8 cellular contexts compared by ENCODE assay signal in the genomic region with DNA sequence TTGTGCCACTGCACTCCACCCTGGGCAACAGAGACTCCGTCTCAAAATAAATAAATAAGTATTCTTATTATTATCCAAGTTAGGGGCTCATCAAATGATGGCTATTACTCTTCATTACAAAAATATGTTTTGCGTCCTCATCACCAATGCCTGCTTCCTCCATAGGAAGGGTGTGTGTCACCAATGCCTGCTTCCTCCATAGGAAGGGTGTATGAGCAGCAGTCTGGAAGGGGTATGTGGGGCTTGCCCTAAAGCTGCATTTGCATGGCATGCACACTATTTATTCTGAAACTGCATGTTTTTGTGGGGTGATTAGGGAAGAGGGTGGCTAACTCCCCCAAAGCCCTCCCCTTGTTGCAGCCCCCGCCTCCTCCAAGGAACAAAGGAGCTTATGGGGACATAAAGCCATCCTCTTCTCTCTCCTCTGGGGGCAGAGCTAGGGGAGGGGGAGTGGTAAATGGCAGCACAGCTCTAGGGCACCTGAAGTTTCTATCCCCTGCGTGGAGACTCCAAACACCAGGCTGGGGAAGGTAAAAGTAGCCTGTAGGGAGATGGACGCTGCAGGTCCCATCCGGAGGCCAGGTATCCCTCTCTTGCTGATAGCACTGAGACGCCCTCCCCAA. TPM values are rescaled to one million over a fixed set of nuclear protein-coding genes. Genes with fewer than 3 reads are reported as not detected.
DNase-seq lines count a peak whose midpoint lies in the region; ATAC-seq and TF ChIP-seq lines count a peak whose summit lies in the region.

No MANE protein-coding gene starts in this region.

- H3K4me3 ChIP-seq in hepatocyte, result peak overlapping the region; percentile 90

- H3K27ac Mint-ChIP-seq in activated CD4-positive, alpha-beta memory T cell treated with anti-CD3 and anti-CD28 coated beads, Interleukin-2, amount 10 ng/mL, durations not matched to agents 7 days and 5 days, result peak overlapping the region; percentile 64
- peak overlapping the region; percentile 80 for H3K27ac Mint-ChIP-seq in stimulated activated effector memory CD8-positive, alpha-beta T cell treated with anti-CD3 and anti-CD28 coated beads, Interleukin-12 subunit alpha, Interleukin-12 subunit beta, amount 100 ng/mL, for 72 hours

- H3K9me3 Mint-ChIP-seq in activated CD4-positive, alpha-beta memory T cell treated with anti-CD3 and anti-CD28 coated beads, Interleukin-2, amount 10 ng/mL, durations not matched to agents 7 days and 5 days, result no peaks in the 10 kb centered on the region
- no peaks in the 10 kb centered on the region for H3K9me3 Mint-ChIP-seq in stimulated activated effector memory CD8-positive, alpha-beta T cell treated with anti-CD3 and anti-CD28 coated beads, Interleukin-12 subunit alpha, Interleukin-12 subunit beta, amount 100 ng/mL, for 72 hours

- POLR2A ChIA-PET in activated CD4-positive, alpha-beta memory T cell treated with anti-CD3 and anti-CD28 coated beads, Interleukin-2, amount 10 ng/mL, durations not matched to agents 7 days and 5 days (lab: Charles Lee), result interaction anchor here (0.8 to 3.6 kb wide), 5 partner anchors 9 to 105 kb away, joined by 4 to 23 read pairs (median 10); partner anchors contain the start of gene RNF34

- TF ChIP-seq CTCF in hepatocyte (IDR thresholded peaks at IDR 0.05; ENCODE audit: poor library complexity), result no peak

- H3K27ac ChIP-seq in hepatocyte, result peak overlapping the region; percentile 89

- peak overlapping the region; percentile 88 for H3K4me3 Mint-ChIP-seq in activated CD4-positive, alpha-beta memory T cell treated with anti-CD3 and anti-CD28 coated beads, Interleukin-2, amount 10 ng/mL, durations not matched to agents 7 days and 5 days
- H3K4me3 Mint-ChIP-seq in stimulated activated effector memory CD8-positive, alpha-beta T cell treated with anti-CD3 and anti-CD28 coated beads, Interleukin-12 subunit alpha, Interleukin-12 subunit beta, amount 100 ng/mL, for 72 hours, result peak overlapping the region; percentile 86

- no peak overlapping the region for H2AFZ ChIP-seq in hepatocyte

- peaks cover 17% of the 10 kb centered on the region for H4K20me1 ChIP-seq in hepatocyte (ENCODE audit: insufficient read depth, poor library complexity, severe bottlenecking)

- H3K4me1 ChIP-seq in hepatocyte (ENCODE audit: insufficient read depth), result peaks cover 18% of the 10 kb centered on the region

- peak; percentile 8 for ATAC-seq in HG03460 (IDR thresholded peaks at IDR 0.05; ENCODE audit: unreplicated experiment)
- ATAC-seq in stimulated activated effector memory CD8-positive, alpha-beta T cell treated with anti-CD3 and anti-CD28 coated beads, Interleukin-12 subunit alpha, Interleukin-12 subunit beta, amount 100 ng/mL, for 72 hours, result no peak
- no peak for ATAC-seq in GM19324 (IDR thresholded peaks at IDR 0.05; ENCODE audit: low FRiP score, unreplicated experiment)
- no peak for ATAC-seq in GM18517 (IDR thresholded peaks at IDR 0.05; ENCODE audit: unreplicated experiment)
- ATAC-seq in GM21423 (IDR thresholded peaks at IDR 0.05; ENCODE audit: unreplicated experiment), result no peak

- no peaks in the 10 kb centered on the region for H3K27me3 ChIP-seq in hepatocyte

- CTCF ChIA-PET in activated CD4-positive, alpha-beta memory T cell treated with anti-CD3 and anti-CD28 coated beads, Interleukin-2, amount 10 ng/mL, durations not matched to agents 7 days and 5 days (lab: Charles Lee), result interaction anchor here (0.6 kb wide), 1 partner anchor 57 kb away, joined by 3 read pairs; the partner anchor contains the start of gene ANAPC5

- no peaks in the 10 kb centered on the region for H3K9me3 ChIP-seq in hepatocyte (ENCODE audit: low read depth)

- H3K36me3 ChIP-seq in hepatocyte (replicated peaks; ENCODE audit: insufficient read depth, low read depth), result no peaks in the 10 kb centered on the region

- H3K9me2 ChIP-seq in hepatocyte (replicated peaks; ENCODE audit: insufficient read depth), result no peaks in the 10 kb centered on the region

- H3K4me2 ChIP-seq in hepatocyte, result peak overlapping the region; percentile 97

- WGBS in hepatocyte (ENCODE audit: low lambda C conversion rate, missing lambda C conversion rate), result 39% methylated on average over 7 of the region's 7 CpGs

- peaks cover 9% of the 10 kb centered on the region for H3K36me3 Mint-ChIP-seq in activated CD4-positive, alpha-beta memory T cell treated with anti-CD3 and anti-CD28 coated beads, Interleukin-2, amount 10 ng/mL, durations not matched to agents 7 days and 5 days (ENCODE audit: low read depth)
- peaks cover 33% of the 10 kb centered on the region for H3K36me3 Mint-ChIP-seq in stimulated activated effector memory CD8-positive, alpha-beta T cell treated with anti-CD3 and anti-CD28 coated beads, Interleukin-12 subunit alpha, Interleukin-12 subunit beta, amount 100 ng/mL, for 72 hours

- no peaks in the 10 kb centered on the region for H3K27me3 Mint-ChIP-seq in activated CD4-positive, alpha-beta memory T cell treated with anti-CD3 and anti-CD28 coated beads, Interleukin-2, amount 10 ng/mL, durations not matched to agents 7 days and 5 days

- H3K4me1 Mint-ChIP-seq in activated CD4-positive, alpha-beta memory T cell treated with anti-CD3 and anti-CD28 coated beads, Interleukin-2, amount 10 ng/mL, durations not matched to agents 7 days and 5 days, result peaks cover 43% of the 10 kb centered on the region
- peaks cover 26% of the 10 kb centered on the region for H3K4me1 Mint-ChIP-seq in stimulated activated effector memory CD8-positive, alpha-beta T cell treated with anti-CD3 and anti-CD28 coated beads, Interleukin-12 subunit alpha, Interleukin-12 subunit beta, amount 100 ng/mL, for 72 hours

- peaks cover 48% of the 10 kb centered on the region for H3K79me2 ChIP-seq in hepatocyte

- DNase-seq in AML-193 (lab: John Stamatoyannopoulos, UW) (peak; percentile 5 to 21), hepatocyte (ENCODE audit: low spot score) (peak; percentile 16)
- DNase-seq in activated CD4-positive, alpha-beta memory T cell treated with anti-CD3 and anti-CD28 coated beads, Interleukin-2, amount 10 ng/mL, durations not matched to agents 7 days and 5 days, result peak; percentile 18
- DNase-seq in stimulated activated effector memory CD8-positive, alpha-beta T cell treated with anti-CD3 and anti-CD28 coated beads, Interleukin-12 subunit alpha, Interleukin-12 subunit beta, amount 100 ng/mL, for 72 hours (ENCODE audit: low spot score in 2 of 2), result peak in 1 of 2 donors; percentile 53

RNA-seq across cellular contexts. Expression of gene CAMKK2, which starts 1.3 kb away (rescaled TPM):
- 10 to 100 TPM; 27.6 to 29.1 TPM for total RNA-seq in activated CD4-positive, alpha-beta memory T cell treated with anti-CD3 and anti-CD28 coated beads, Interleukin-2, amount 10 ng/mL, durations not matched to agents 7 days and 5 days
- 20.2 and 21.5 TPM in 2 replicates for total RNA-seq in hepatocyte
- polyA plus RNA-seq in hepatocyte, result 16.3 and 21.9 TPM in 2 replicates

RNA-seq across cellular contexts. Expression of gene ANAPC5, which starts 57.0 kb away (rescaled TPM):
- total RNA-seq in activated CD4-positive, alpha-beta memory T cell treated with anti-CD3 and anti-CD28 coated beads, Interleukin-2, amount 10 ng/mL, durations not matched to agents 7 days and 5 days, result 100 to 1,000 TPM; 125 to 131 TPM
- total RNA-seq in hepatocyte, result 108 and 110 TPM in 2 replicates
- 102 and 109 TPM in 2 replicates for polyA plus RNA-seq in hepatocyte
